Comparison of ENCODE assay signal across 18 cellular contexts in genomic region chr2:144096531-144096930, GRCh38.
"Had no signal": no experiment of that assay in that cellular context is flagged by ENCODE, and none has a peak within 500 bp of the region (broad histone marks: within the 10 kb centered on the region; RNA-seq: fewer than 3 reads in every experiment).

No MANE protein-coding gene starts in this region.

- DNase-seq: activated CD4-positive, alpha-beta T cell treated with anti-CD3 and anti-CD28 coated beads, Interleukin-2, amount 10 ng/mL, durations not matched to agents 7 days and 5 days; activated CD8-positive, alpha-beta T cell treated with anti-CD3 and anti-CD28 coated beads, Interleukin-2, amount 10 ng/mL, durations not matched to agents 7 days and 5 days; activated naive CD4-positive, alpha-beta T cell treated with Interleukin-2 at 50 U/mL for 16 hours; activated naive CD8-positive, alpha-beta T cell treated with anti-CD3 and anti-CD28 coated beads, Interleukin-2, amount 10 ng/mL, durations not matched to agents 7 days and 5 days; activated T-cell treated with anti-CD3 and anti-CD28 coated beads, Interleukin-2, amount 50 U/mL, for 24 hours; amygdala; body of pancreas; dermis blood vessel endothelial cell; effector memory CD4-positive, alpha-beta T cell; hypothalamus; lower lobe of right lung; natural killer cell; pancreas; right lobe of liver; small intestine; stimulated activated CD4-positive, alpha-beta T cell treated with anti-CD3 and anti-CD28 coated beads, Interleukin-4, amount 100 ng/mL, for 1 hour; stomach; trophoblast cell had no signal
